Comparison of ENCODE assay signal across 9 cellular contexts in the genomic region with DNA sequence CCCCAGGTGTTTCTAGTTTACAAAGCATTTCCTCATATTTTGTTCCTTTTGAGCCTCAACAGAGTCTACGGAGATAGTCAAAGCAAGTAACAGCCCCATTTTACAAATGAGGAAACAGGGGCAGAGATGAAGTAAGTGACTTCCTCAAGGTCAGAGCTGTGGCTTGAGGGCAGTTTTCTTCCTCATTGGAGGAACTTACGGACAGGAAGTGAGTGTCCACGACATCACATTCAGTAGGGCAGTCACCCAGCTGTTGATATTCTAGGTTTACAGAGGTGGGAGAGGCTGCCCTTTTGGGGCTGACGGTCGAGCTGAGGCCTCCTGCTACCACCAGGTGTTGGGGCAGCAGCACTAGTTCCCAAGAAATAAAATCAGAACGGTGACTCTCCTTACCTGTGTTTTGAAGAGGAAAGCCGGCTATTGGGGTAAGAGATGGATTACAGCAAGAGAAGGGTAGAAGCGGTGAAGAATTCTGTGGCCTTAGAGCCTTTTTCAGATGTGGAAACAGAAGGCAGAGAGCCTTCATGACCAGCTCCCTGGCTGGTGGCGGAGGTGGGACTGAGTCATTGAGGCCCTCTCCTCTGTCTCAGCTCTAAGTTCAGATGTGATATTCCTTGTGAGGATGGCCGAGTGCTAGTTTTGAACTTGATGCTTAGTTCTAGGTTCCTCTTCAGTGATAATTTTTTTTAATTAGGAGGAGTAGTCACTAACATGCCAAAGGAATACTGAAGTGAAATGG. TPM values are rescaled to one million over a fixed set of nuclear protein-coding genes. Genes with fewer than 3 reads are reported as not detected.
DNase-seq lines count a peak whose midpoint lies in the region; ATAC-seq and TF ChIP-seq lines count a peak whose summit lies in the region.
"Had no signal": no experiment of that assay in that cellular context is flagged by ENCODE, and none has a peak within 500 bp of the region (broad histone marks: within the 10 kb centered on the region; RNA-seq: fewer than 3 reads in every experiment).

No MANE protein-coding gene starts in this region.

- H3K9me3 ChIP-seq in CD4-positive, alpha-beta memory T cell (ENCODE audit: control insufficient read depth in 1 of 2, low read length in 2 of 2) = no peaks in the 10 kb centered on the region

- peaks cover 71 to 95% (median 84%) of the 10 kb centered on the region in 4 donors for H3K4me1 Mint-ChIP-seq in CD4-positive, alpha-beta memory T cell
- H3K4me1 Mint-ChIP-seq in activated T-helper 2 cell treated with anti-CD3 and anti-CD28 coated beads, Interferon-gamma antibody, Interleukin-2, Interleukin-4, amounts not matched to agents 10 μg/mL and 5 μg/mL and 100 μg/mL, durations not matched to agents 14 hours and 24 hours and 36 hours (ENCODE audit: low read depth) = peaks cover 69% of the 10 kb centered on the region
- H3K4me1 Mint-ChIP-seq in mesothelial cell of epicardium = peaks cover 55% of the 10 kb centered on the region

- peaks cover 80% of the 10 kb centered on the region for H3K4me1 ChIP-seq in CD4-positive, alpha-beta memory T cell (ENCODE audit: insufficient read depth, low read length)

- H3K36me3 Mint-ChIP-seq in CD4-positive, alpha-beta memory T cell = peaks cover 5 to 11% of the 10 kb centered on the region in 2 donors
- H3K36me3 Mint-ChIP-seq in activated T-helper 2 cell treated with anti-CD3 and anti-CD28 coated beads, Interferon-gamma antibody, Interleukin-2, Interleukin-4, amounts not matched to agents 10 μg/mL and 5 μg/mL and 100 μg/mL, durations not matched to agents 14 hours and 24 hours and 36 hours (ENCODE audit: low read depth) = peaks cover 3% of the 10 kb centered on the region
- H3K36me3 Mint-ChIP-seq in mesothelial cell of epicardium = no peaks in the 10 kb centered on the region

- H3K27ac ChIP-seq in CD4-positive, alpha-beta memory T cell (ENCODE audit: low read depth, low read length) = no peak overlapping the region

- CTCF ChIA-PET in CD4-positive, alpha-beta memory T cell (lab: Charles Lee; ENCODE audit: partially characterized antibody) = interaction anchor here (1.1 kb wide), 1 partner anchor 13 kb away, joined by 3 read pairs; no protein-coding TSS in a partner anchor

- no peaks in the 10 kb centered on the region for H3K9me3 Mint-ChIP-seq in CD4-positive, alpha-beta memory T cell
- no peaks in the 10 kb centered on the region for H3K9me3 Mint-ChIP-seq in activated T-helper 2 cell treated with anti-CD3 and anti-CD28 coated beads, Interferon-gamma antibody, Interleukin-2, Interleukin-4, amounts not matched to agents 10 μg/mL and 5 μg/mL and 100 μg/mL, durations not matched to agents 14 hours and 24 hours and 36 hours
- H3K9me3 Mint-ChIP-seq in mesothelial cell of epicardium = no peaks in the 10 kb centered on the region

- no peak for DNase-seq in CD4-positive, alpha-beta memory T cell
- no peak for DNase-seq in activated T-helper 2 cell treated with anti-CD3 and anti-CD28 coated beads, Interferon-gamma antibody, Interleukin-2, Interleukin-4, amounts not matched to agents 10 μg/mL and 5 μg/mL and 100 μg/mL, durations not matched to agents 14 hours and 24 hours and 36 hours (ENCODE audit: low spot score)
- DNase-seq in mesothelial cell of epicardium (ENCODE audit: low spot score in 2 of 2, unreplicated experiment in 2 of 2) (no peak), NCI-H2171 treated with DMSO at 0.1 percent for 48 hours (lab: John Stamatoyannopoulos, UW) (no peak)
- DNase-seq: activated CD8-positive, alpha-beta memory T cell treated with anti-CD3 and anti-CD28 coated beads for 24 hours had no signal

- peak overlapping the region in 6 of 7 donors; percentile 15 to 78 (median 56) for H3K27ac Mint-ChIP-seq in CD4-positive, alpha-beta memory T cell
- H3K27ac Mint-ChIP-seq in activated T-helper 2 cell treated with anti-CD3 and anti-CD28 coated beads, Interferon-gamma antibody, Interleukin-2, Interleukin-4, amounts not matched to agents 10 μg/mL and 5 μg/mL and 100 μg/mL, durations not matched to agents 14 hours and 24 hours and 36 hours = peak overlapping the region; percentile 74
- peak overlapping the region; percentile 14 for H3K27ac Mint-ChIP-seq in mesothelial cell of epicardium

- no peaks in the 10 kb centered on the region for H3K27me3 Mint-ChIP-seq in CD4-positive, alpha-beta memory T cell
- H3K27me3 Mint-ChIP-seq in activated T-helper 2 cell treated with anti-CD3 and anti-CD28 coated beads, Interferon-gamma antibody, Interleukin-2, Interleukin-4, amounts not matched to agents 10 μg/mL and 5 μg/mL and 100 μg/mL, durations not matched to agents 14 hours and 24 hours and 36 hours (ENCODE audit: low read depth) = no peaks in the 10 kb centered on the region
- no peaks in the 10 kb centered on the region for H3K27me3 Mint-ChIP-seq in mesothelial cell of epicardium (ENCODE audit: low read depth)

- H3K36me3 ChIP-seq in CD4-positive, alpha-beta memory T cell (ENCODE audit: insufficient read depth, low read length) = no peaks in the 10 kb centered on the region

- H3K4me3 Mint-ChIP-seq in CD4-positive, alpha-beta memory T cell = peak overlapping the region in 4 of 8 donors; percentile 13 to 43 (median 18)
- no peak overlapping the region for H3K4me3 Mint-ChIP-seq in activated T-helper 2 cell treated with anti-CD3 and anti-CD28 coated beads, Interferon-gamma antibody, Interleukin-2, Interleukin-4, amounts not matched to agents 10 μg/mL and 5 μg/mL and 100 μg/mL, durations not matched to agents 14 hours and 24 hours and 36 hours (ENCODE audit: low read depth)
- no peak overlapping the region for H3K4me3 Mint-ChIP-seq in mesothelial cell of epicardium

- ATAC-seq in HG02870 (IDR thresholded peaks at IDR 0.05; ENCODE audit: unreplicated experiment) (peak; percentile 39), GM18868 (IDR thresholded peaks at IDR 0.05; ENCODE audit: unreplicated experiment) (no peak), HG03442 (IDR thresholded peaks at IDR 0.05; ENCODE audit: unreplicated experiment) (no peak), GM19467 (IDR thresholded peaks at IDR 0.05; ENCODE audit: unreplicated experiment) (no peak)

- POLR2A ChIA-PET in CD4-positive, alpha-beta memory T cell (lab: Charles Lee; ENCODE audit: partially characterized antibody) = no interaction called here

- no peak for TF ChIP-seq CTCF in mesothelial cell of epicardium (IDR thresholded peaks at IDR 0.05; ENCODE audit: unreplicated experiment)

- intact Hi-C loops in CD4-positive, alpha-beta memory T cell (cut with micrococcal nuclease) = no loop called here
- intact Hi-C loops in activated T-helper 2 cell treated with anti-CD3 and anti-CD28 coated beads, Interferon-gamma antibody, Interleukin-2, Interleukin-4, amounts not matched to agents 10 μg/mL and 5 μg/mL and 100 μg/mL, durations not matched to agents 14 hours and 24 hours and 36 hours (cut with micrococcal nuclease) = no loop called here

- H3K4me3 ChIP-seq in CD4-positive, alpha-beta memory T cell (ENCODE audit: low read length in 2 of 2) = no peak overlapping the region

- H3K27me3 ChIP-seq in CD4-positive, alpha-beta memory T cell (ENCODE audit: insufficient read depth, low read length) = no peaks in the 10 kb centered on the region

RNA-seq across cellular contexts. Expression of a gene that starts 41.7 kb away (rescaled TPM):
- total RNA-seq in CD4-positive, alpha-beta memory T cell = 10 to 100 TPM; 61.5 to 62.0 TPM
- 10 to 100 TPM in 1 of 2 donors, 1 to 10 TPM in 1; 4.8 to 10.8 TPM for polyA plus RNA-seq in CD4-positive, alpha-beta memory T cell
- 46.6 and 46.7 TPM in 2 replicates for total RNA-seq in activated T-helper 2 cell treated with anti-CD3 and anti-CD28 coated beads, Interferon-gamma antibody, Interleukin-2, Interleukin-4, amounts not matched to agents 10 μg/mL and 5 μg/mL and 100 μg/mL, durations not matched to agents 14 hours and 24 hours and 36 hours
- total RNA-seq in mesothelial cell of epicardium = 34.7 to 37.3 TPM (median 35.3 TPM) in 3 replicates

Comparison
In these comparisons a context has a peak if more than half of its experiments do, and no peak if none do; other contexts are left out.
1. H3K27ac Mint-ChIP-seq: peak in every context shown above with its lines; median percentile 74 in activated T-helper 2 cell treated with anti-CD3 and anti-CD28 coated beads, Interferon-gamma antibody, Interleukin-2, Interleukin-4, amounts not matched to agents 10 μg/mL and 5 μg/mL and 100 μg/mL, durations not matched to agents 14 hours and 24 hours and 36 hours; 56 in CD4-positive, alpha-beta memory T cell; 14 in mesothelial cell of epicardium.